Comparison of ENCODE assay signal across 8 cellular contexts in the genomic region with DNA sequence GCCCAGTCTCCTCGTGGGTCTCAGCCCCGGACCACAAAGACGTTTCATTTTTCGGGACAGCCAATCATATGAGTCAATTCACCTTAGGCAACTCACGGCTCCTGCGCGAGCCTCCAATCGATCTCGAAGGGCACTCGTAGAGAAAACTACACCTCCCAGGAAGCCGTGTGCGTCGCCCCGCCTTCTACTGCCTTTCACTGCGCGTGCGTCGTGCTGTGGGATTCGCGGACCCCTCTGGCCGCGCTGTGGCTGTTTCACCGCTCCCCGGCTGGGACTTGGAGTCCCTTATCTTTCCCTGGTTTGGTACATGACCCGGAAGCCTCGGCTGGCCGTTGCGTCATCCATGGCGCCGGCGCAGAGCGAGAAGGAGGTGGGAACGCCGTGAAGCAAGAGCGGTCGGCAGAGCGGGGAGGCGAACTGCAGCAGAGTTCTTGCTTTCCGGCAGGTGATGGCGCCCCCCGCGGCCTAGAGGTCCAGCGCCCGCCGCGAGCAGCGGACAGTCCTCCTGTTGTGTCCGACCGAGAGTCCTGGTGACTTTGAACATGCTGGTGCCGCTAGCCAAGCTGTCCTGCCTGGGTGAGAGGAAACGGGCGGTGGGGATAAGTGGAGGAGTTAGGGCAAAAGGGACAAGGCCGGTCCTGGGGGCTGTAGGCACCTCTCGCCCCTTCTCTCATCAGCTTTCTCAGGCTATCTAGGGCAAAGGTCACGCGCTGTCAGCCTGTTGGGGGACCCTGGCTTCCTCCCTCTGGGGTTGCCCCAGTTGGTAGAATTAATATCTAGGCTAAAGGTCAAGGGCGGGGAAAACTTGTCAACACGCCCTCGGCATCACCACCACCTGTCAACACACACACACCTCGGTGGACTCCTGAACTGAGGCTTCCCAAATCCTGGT.
DNase-seq lines count a peak whose midpoint lies in the region; ATAC-seq lines count a peak whose summit lies in the region.

A gene (plus strand): TSS at position 382 of the 892 bp plus-strand sequence. CDS start 161 bp downstream, at position 543.

- ATAC-seq in GM19035 (IDR thresholded peaks at IDR 0.05; ENCODE audit: unreplicated experiment), result peak; percentile 86
- peak; percentile 90 for ATAC-seq in HG03354 (IDR thresholded peaks at IDR 0.05; ENCODE audit: poor library complexity, severe bottlenecking, unreplicated experiment)
- ATAC-seq in activated CD4-positive, CD25-positive, alpha-beta regulatory T cell treated with anti-CD3 and anti-CD28 coated beads, Interleukin-2, amount 50 U/mL, for 24 hours, result peak; percentile 90 to 92

- DNase-seq in AML-193 (lab: John Stamatoyannopoulos, UW) (peak; percentile 100), NCI-H446 (lab: John Stamatoyannopoulos, UW) (peak; percentile 99 to 100), cerebellar cortex (ENCODE audit: low spot score) (peak; percentile 100), iris pigment epithelial cell (ENCODE audit: low read depth) (peak; percentile 100)
- peak; percentile 93 to 98 for DNase-seq in stimulated activated CD4-positive, alpha-beta T cell treated with anti-CD3 and anti-CD28 coated beads, Interleukin-12 subunit alpha, Interleukin-12 subunit beta, amount 100 ng/mL, for 24 hours (ENCODE audit: low read depth in 2 of 2)

Comparison
In these comparisons a context has a peak if more than half of its experiments do, and no peak if none do; other contexts are left out.
1. Peak in every context shown above with its lines: DNase-seq and ATAC-seq.